In the genomic region with DNA sequence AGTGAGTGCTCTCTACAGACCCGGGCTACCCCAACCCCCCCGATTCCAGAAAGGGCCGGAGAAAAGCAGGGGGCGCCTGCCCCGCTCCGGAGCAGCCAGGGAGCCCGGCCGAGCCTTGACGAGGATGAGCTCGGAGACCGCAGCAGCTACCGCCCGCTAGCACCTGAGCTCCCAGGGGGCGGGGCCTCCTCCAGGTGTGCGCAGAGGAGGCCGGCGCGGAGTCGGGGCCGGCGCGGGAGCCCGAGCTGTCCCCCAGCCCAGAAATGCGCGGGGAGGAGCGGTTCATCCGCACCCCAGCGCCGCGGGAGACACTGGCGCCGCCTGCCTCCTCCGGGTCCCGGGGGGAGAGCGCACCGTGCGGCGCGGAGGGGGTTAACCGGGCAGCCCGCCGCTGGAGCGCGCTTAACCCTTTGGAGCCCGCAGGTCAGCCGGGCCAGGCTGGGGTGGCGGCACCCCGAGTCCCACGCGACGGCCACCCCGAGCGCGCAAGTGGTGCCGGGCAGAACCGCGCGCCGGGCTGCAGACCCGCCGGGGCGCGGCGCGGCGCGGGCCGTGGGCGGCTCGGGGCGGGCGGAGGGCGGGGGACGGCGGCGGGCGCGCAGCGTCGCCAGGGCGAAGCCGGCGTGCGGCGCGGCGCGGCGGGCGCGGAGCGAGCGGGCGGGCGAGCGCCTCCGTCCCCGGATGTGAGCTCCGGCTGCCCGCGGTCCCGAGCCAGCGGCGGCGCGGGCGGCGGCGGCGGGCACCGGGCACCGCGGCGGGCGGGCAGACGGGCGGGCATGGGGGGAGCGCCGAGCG, we compare ENCODE assay signal across 8 cellular contexts. TPM values are rescaled to one million over a fixed set of nuclear protein-coding genes. Genes with fewer than 3 reads are reported as not detected.
DNase-seq lines count a peak whose midpoint lies in the region; ATAC-seq and TF ChIP-seq lines count a peak whose summit lies in the region.

TSS of gene CACNA1D (plus strand) at position 615 of the 795 bp plus-strand sequence. CDS start 556 bp downstream, outside the sequence.

- no peak within 1 kb of the TSS for H3K14ac ChIP-seq in neuronal stem cell (ENCODE audit: low read length)

- peak; percentile 53 for DNase-seq in AG08396 (ENCODE audit: low spot score)
- peak; percentile 52 for DNase-seq in WERI-Rb-1
- no peak for DNase-seq in fibroblast of the aortic adventitia (ENCODE audit: low read depth)
- no peak for DNase-seq in neuronal stem cell (ENCODE audit: low spot score)
- no peak for DNase-seq in GF-D8 (lab: John Stamatoyannopoulos, UW)
- DNase-seq in NCI-H1694 treated with DMSO at 0.1 percent for 48 hours (lab: John Stamatoyannopoulos, UW) = no peak

- H4K8ac ChIP-seq in neuronal stem cell (ENCODE audit: low read depth, low read length) = no peak within 1 kb of the TSS

- ATAC-seq in GM18511 (IDR thresholded peaks at IDR 0.05; ENCODE audit: unreplicated experiment) = peak; percentile 53
- no peak for ATAC-seq in GM19463 (IDR thresholded peaks at IDR 0.05; ENCODE audit: unreplicated experiment)

- H3K27me3 ChIP-seq in WERI-Rb-1 (ENCODE audit: insufficient read depth, low read depth, severe bottlenecking) (peaks cover 9% of the 10 kb centered on the region), neuronal stem cell (ENCODE audit: control insufficient read depth in 3 of 3, insufficient read depth in 3 of 3, low read depth in 1 of 3, low read length in 3 of 3) (peaks cover 11 to 45% (median 36%) of the 10 kb centered on the region in 3 experiments)

- no peak within 1 kb of the TSS for H3K4ac ChIP-seq in neuronal stem cell (ENCODE audit: low read length)

- peak within 1 kb of the TSS; percentile 96 for H3K4me2 ChIP-seq in neuronal stem cell (ENCODE audit: insufficient read depth, low read length, poor library complexity, severe bottlenecking)

- no peak within 1 kb of the TSS for H2AK5ac ChIP-seq in neuronal stem cell (ENCODE audit: low read depth, low read length)

- H3K36me3 ChIP-seq in WERI-Rb-1 (no peaks in the 10 kb centered on the region), neuronal stem cell (replicated peaks in 1 of 2; ENCODE audit: control insufficient read depth in 2 of 2, insufficient read depth in 2 of 2, low read length in 2 of 2) (no peaks in the 10 kb centered on the region)

- H3K9me3 ChIP-seq in WERI-Rb-1 (ENCODE audit: severe bottlenecking) = no peaks in the 10 kb centered on the region
- no peaks in the 10 kb centered on the region for H3K9me3 ChIP-seq in neuronal stem cell (replicated peaks in 1 of 2; ENCODE audit: control insufficient read depth in 2 of 2, insufficient read depth in 1 of 2, low read depth in 1 of 2, low read length in 2 of 2)

- H2BK120ac ChIP-seq in neuronal stem cell (ENCODE audit: low read depth, low read length) = no peak within 1 kb of the TSS

- no peak within 1 kb of the TSS for H2BK5ac ChIP-seq in neuronal stem cell (ENCODE audit: low read length)

- WGBS in neuronal stem cell (ENCODE audit: extremely low coverage in 2 of 2, insufficient read length in 2 of 2, insufficient replicate concordance in 1 of 2), 2 donors = no CpG with 5 or more reads among the region's 120 CpGs

- peak within 1 kb of the TSS; percentile 80 for H3K9ac ChIP-seq in neuronal stem cell (ENCODE audit: low read depth, low read length, poor library complexity)

- peak within 1 kb of the TSS; percentile 76 for H3K18ac ChIP-seq in neuronal stem cell (ENCODE audit: low read length)

- H2BK15ac ChIP-seq in neuronal stem cell (ENCODE audit: low read length) = no peak within 1 kb of the TSS

- H2BK12ac ChIP-seq in neuronal stem cell (ENCODE audit: low read length) = peak within 1 kb of the TSS; percentile 10

- no peak within 1 kb of the TSS for H3K27ac ChIP-seq in WERI-Rb-1
- no peak within 1 kb of the TSS for H3K27ac ChIP-seq in neuronal stem cell (replicated peaks; ENCODE audit: low read length)

- no peak within 1 kb of the TSS for H4K91ac ChIP-seq in neuronal stem cell (ENCODE audit: low read depth, low read length, poor library complexity)

- no peaks in the 10 kb centered on the region for H3K79me1 ChIP-seq in neuronal stem cell (ENCODE audit: low read depth, low read length)

- peak within 1 kb of the TSS; percentile 85 for H3K23ac ChIP-seq in neuronal stem cell (ENCODE audit: low read depth, low read length, poor library complexity)

- TF ChIP-seq CTCF in WERI-Rb-1 (IDR thresholded peaks at IDR 0.05; ENCODE audit: low read depth, low read length) = no peak
- no peak for TF ChIP-seq CTCF in fibroblast of the aortic adventitia (IDR thresholded peaks at IDR 0.05; ENCODE audit: insufficient read depth, low read length)

- peak within 1 kb of the TSS; percentile 82 for H2AFZ ChIP-seq in neuronal stem cell (ENCODE audit: low read length)

- H3K4me1 ChIP-seq in neuronal stem cell (ENCODE audit: control insufficient read depth in 2 of 2, insufficient read depth in 1 of 2, low read depth in 1 of 2, low read length in 2 of 2) = peaks cover 18 to 37% of the 10 kb centered on the region in 2 donors

- H3K4me3 ChIP-seq in WERI-Rb-1 (ENCODE audit: low read depth, low read length) (peak within 1 kb of the TSS; percentile 68), fibroblast of the aortic adventitia (ENCODE audit: low read depth, low read length) (peak within 1 kb of the TSS; percentile 46), neuronal stem cell (ENCODE audit: low read length in 2 of 2) (peak within 1 kb of the TSS; percentile 46 to 77)

RNA-seq across cellular contexts. Expression of gene CACNA1D, which starts in this region (rescaled TPM):
- 0.33 and 1.9 TPM in 2 replicates for total RNA-seq in fibroblast of the aortic adventitia (ENCODE audit: low replicate concordance)
- not detected for polyA plus RNA-seq in neuronal stem cell (2013, experiment 1 of 2)
- 0.01 TPM for polyA plus RNA-seq in neuronal stem cell (2013, experiment 2 of 2)

Comparison
In these comparisons a context has a peak if more than half of its experiments do, and no peak if none do; other contexts are left out.
1. DNase-seq: peak in AG08396 (single experiment) and WERI-Rb-1 (single experiment); none in fibroblast of the aortic adventitia (single experiment), neuronal stem cell (single experiment), GF-D8 (single experiment) and NCI-H1694 treated with DMSO at 0.1 percent for 48 hours (single experiment).
2. Peak in every context shown above with its lines, with median percentiles within 50 percentile points of each other: H3K4me3 ChIP-seq.